Comparison of ENCODE assay signal across 8 cellular contexts in the genomic region with DNA sequence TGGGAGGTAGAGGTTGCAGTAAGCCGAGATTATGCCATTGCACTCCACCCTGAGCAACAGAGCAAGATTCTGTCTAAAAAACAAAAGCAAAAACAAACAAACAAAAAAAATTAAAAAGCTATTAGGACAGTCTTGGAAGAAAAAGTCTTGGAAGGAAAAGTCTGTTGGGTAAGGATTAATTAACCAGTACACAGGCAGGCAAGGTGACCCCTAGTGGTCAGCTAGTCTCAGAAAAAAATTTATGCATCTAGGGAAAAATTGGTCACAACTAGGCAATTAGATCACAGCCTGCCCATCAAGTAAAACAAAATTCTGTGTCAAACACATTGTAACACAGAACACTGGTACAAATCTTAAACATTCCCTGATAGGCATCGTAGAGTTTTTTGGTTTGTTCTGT. TPM values are rescaled to one million over a fixed set of nuclear protein-coding genes. Genes with fewer than 3 reads are reported as not detected.
A peak's percentile ranks its signal among the peaks of the same experiment; 100 is the strongest.
DNase-seq lines count a peak whose midpoint lies in the region; ATAC-seq and TF ChIP-seq lines count a peak whose summit lies in the region.

No MANE protein-coding gene starts in this region.

- ATAC-seq in omental fat pad (ENCODE audit: low FRiP score): no peak

- DNase-seq in NCI-H2081 (lab: John Stamatoyannopoulos, UW) (peak; percentile 29 to 63), NCI-H2081 treated with DMSO at 0.1 percent for 48 hours (lab: John Stamatoyannopoulos, UW) (no peak), M059J (ENCODE audit: low read depth) (peak; percentile 75), amniotic epithelial cell (ENCODE audit: low read depth) (peak; percentile 62), kidney glomerular epithelial cell (lab: John Stamatoyannopoulos, UW) (peak; percentile 52), omental fat pad (ENCODE audit: low spot score) (no peak), GDM1 (lab: John Stamatoyannopoulos, UW) (no peak)
- DNase-seq in activated CD8-positive, alpha-beta memory T cell treated with anti-CD3 and anti-CD28 coated beads, Interleukin-2, amount 50 U/mL, for 4 hours: no peak

- no peak for TF ChIP-seq CTCF in omental fat pad (IDR thresholded peaks at IDR 0.05)

RNA-seq across cellular contexts. Expression of gene ANKRD18B, which starts 6.7 kb away (rescaled TPM):
- total RNA-seq in M059J (2014; rRNA removed; shearing (Covaris generic)): 0.42 TPM in 1 of 2 replicates, not detected in the other
- total RNA-seq in omental fat pad: not detected

RNA-seq across cellular contexts. Expression of gene NOL6, which starts 43.6 kb away (rescaled TPM):
- 30.2 and 39.3 TPM in 2 replicates for total RNA-seq in M059J (2014; rRNA removed; shearing (Covaris generic))
- 10 to 100 TPM; 19.1 to 76.7 (median 21.4) TPM for total RNA-seq in omental fat pad

Comparison
In these comparisons a context has a peak if more than half of its experiments do, and no peak if none do; other contexts are left out.
1. DNase-seq: peak in NCI-H2081 (2 of 2), M059J (single experiment), amniotic epithelial cell (single experiment) and kidney glomerular epithelial cell (single experiment); none in NCI-H2081 treated with DMSO at 0.1 percent for 48 hours (single experiment), omental fat pad (single experiment), activated CD8-positive, alpha-beta memory T cell treated with anti-CD3 and anti-CD28 coated beads, Interleukin-2, amount 50 U/mL, for 4 hours (single experiment) and GDM1 (single experiment).